In genomic region chr17:49670002-49670401, GRCh38 we compare ENCODE assay signal across 1 cellular context.
A peak's percentile ranks its signal among the peaks of the same experiment; 100 is the strongest.
TF ChIP-seq lines count a peak whose summit lies in the region.

No MANE protein-coding gene starts in this region.

TF ChIP-seq in endothelial cell of umbilical vein, 7 proteins besides CTCF, POLR2A, EP300 and RAD21:
- no peak for TF ChIP-seq MYC (IDR thresholded peaks at IDR 0.05; ENCODE audit: low read depth, low read length)
- TF ChIP-seq JUN (IDR thresholded peaks at IDR 0.05; ENCODE audit: borderline replicate concordance, insufficient read depth, insufficient read length, low read depth): peak; percentile 28
- no peak for TF ChIP-seq POLR2AphosphoS5 (IDR thresholded peaks at IDR 0.05; ENCODE audit: insufficient read depth, low read depth, low read length)
- no peak for TF ChIP-seq FOS (IDR thresholded peaks at IDR 0.05; ENCODE audit: borderline replicate concordance, insufficient read depth, low read length)
- TF ChIP-seq EZH2 (IDR thresholded peaks at IDR 0.05; ENCODE audit: borderline replicate concordance, low read depth, low read length, severe bottlenecking): no peak
